ENCODE assay signal across 1 cellular context in genomic region chr18:58881469-58881868, GRCh38.
TF ChIP-seq lines count a peak whose summit lies in the region.

No MANE protein-coding gene starts in this region.

TF ChIP-seq in IMR-90, 13 proteins besides CTCF, POLR2A, EP300 and RAD21 (continued from another document):
- TF ChIP-seq SMC3 (IDR thresholded peaks at IDR 0.05; ENCODE audit: low read depth, low read length) (no peak), CHD1 (IDR thresholded peaks at IDR 0.05; ENCODE audit: low read depth, low read length) (no peak)
TF ChIP-seq in IMR-90: peak in this region for 0.
